In the genomic region with DNA sequence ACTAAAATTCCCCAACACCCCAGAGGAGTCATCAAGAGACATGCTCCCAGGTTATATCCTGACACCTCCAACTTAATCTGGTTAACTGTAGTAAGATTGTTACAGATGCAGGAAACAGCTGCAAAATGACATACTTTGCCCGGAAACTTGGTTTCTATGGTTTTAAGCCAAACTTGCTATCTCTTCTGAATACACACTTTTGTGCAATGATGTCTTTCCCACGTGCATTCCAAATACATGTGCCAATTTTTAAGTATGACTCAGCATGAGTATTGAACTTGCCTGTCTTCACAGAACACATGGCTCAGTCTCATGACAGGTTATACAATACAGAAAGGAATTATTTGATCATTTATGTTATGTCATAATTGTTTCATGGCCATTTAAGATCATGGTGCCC, we compare ENCODE assay signal across 14 cellular contexts.
DNase-seq lines count a peak whose midpoint lies in the region; ATAC-seq and TF ChIP-seq lines count a peak whose summit lies in the region.
"Had no signal": no experiment of that assay in that cellular context is flagged by ENCODE, and none has a peak within 500 bp of the region (broad histone marks: within the 10 kb centered on the region; RNA-seq: fewer than 3 reads in every experiment).

No MANE protein-coding gene starts in this region.

- H3K36me3 ChIP-seq in IMR-90 (ENCODE audit: control insufficient read depth, insufficient read depth, low read length) = no peaks in the 10 kb centered on the region
- H3K36me3 ChIP-seq: upper lobe of left lung had no signal

- H3K79me1 ChIP-seq in IMR-90 (ENCODE audit: low read depth in 1 of 2, low read length in 2 of 2) = no peaks in the 10 kb centered on the region

- no peak for TF ChIP-seq RAD21 in IMR-90 (IDR thresholded peaks at IDR 0.05; ENCODE audit: low read length)

- no peaks in the 10 kb centered on the region for H3K4me1 ChIP-seq in IMR-90 (ENCODE audit: control insufficient read depth, insufficient read depth, low read length)
- H3K4me1 ChIP-seq: upper lobe of left lung had no signal

- BruUV-seq in IMR-90 (replicated peaks; lab: Mats Ljungman, UMichigan) = no TSS peak

- H2AFZ ChIP-seq in IMR-90 (replicated peaks; ENCODE audit: low read length, poor library complexity) = no peak overlapping the region

- H3K9me3 Mint-ChIP-seq in mesothelial cell of epicardium = no peaks in the 10 kb centered on the region
- H3K9me3 Mint-ChIP-seq: activated naive CD8-positive, alpha-beta T cell treated with anti-CD3 and anti-CD28 coated beads, Interleukin-2, amount 10 ng/mL, durations not matched to agents 7 days and 5 days had no signal

- no peak overlapping the region for H3K23ac ChIP-seq in IMR-90 (ENCODE audit: low read depth, low read length)

- CTCF ChIA-PET in IMR-90 (lab: Yijun Ruan, JAX) = interaction anchor here (0.7 kb wide), 1 partner anchor 64 kb away, joined by 3 read pairs; no protein-coding TSS in a partner anchor

- no peaks in the 10 kb centered on the region for H4K20me1 ChIP-seq in IMR-90 (ENCODE audit: insufficient read depth, low read length)

- 0 out of 2 replicates have a peak overlapping the region, but pooled peaks have one; percentile 26 for H2BK120ac ChIP-seq in IMR-90 (ENCODE audit: low read depth, low read length)

- peak; percentile 82 for ATAC-seq in IMR-90 (ENCODE audit: low read depth)
- ATAC-seq in HG03460 (IDR thresholded peaks at IDR 0.05; ENCODE audit: unreplicated experiment) = no peak
- ATAC-seq: natural killer cell treated with Interleukin-12 subunit alpha and Interleukin-12 subunit beta and Interleukin-15 and Interleukin-18, amount 100 ng/mL, for 72 hours had no signal

- no peak overlapping the region for H2AK9ac ChIP-seq in IMR-90 (replicated peaks; ENCODE audit: low read depth, low read length, poor library complexity)

- H3K4me3 ChIP-seq in AG10803 (ENCODE audit: low read length) (no peak overlapping the region), IMR-90 (ENCODE audit: insufficient read depth, low read depth, low read length) (no peak overlapping the region), cardiac fibroblast (replicated peaks in 1 of 2; ENCODE audit: low read depth in 2 of 2, low read length in 2 of 2) (no peak overlapping the region)
- H3K4me3 ChIP-seq: upper lobe of left lung had no signal

- 0% methylated on average over 1 of the region's 2 CpGs; no CpG with 5 or more reads in 1 of the 2 experiments for WGBS in IMR-90 (ENCODE audit: extremely low coverage in 2 of 2, insufficient read length in 1 of 2), 2 experiments

- POLR2A ChIA-PET in IMR-90 (lab: Charles Lee; ENCODE audit: unreplicated experiment) = no interaction called here

- H3K4ac ChIP-seq in IMR-90 (ENCODE audit: low read depth, low read length) = peak overlapping the region; percentile 9; the same call in 1 of the 2 replicates

- H2BK20ac ChIP-seq in IMR-90 (ENCODE audit: low read depth, low read length) = no peak overlapping the region

- no peak overlapping the region for H2BK15ac ChIP-seq in IMR-90 (ENCODE audit: low read depth, low read length)

- H3K27ac Mint-ChIP-seq in mesothelial cell of epicardium = no peak overlapping the region
- H3K27ac Mint-ChIP-seq: activated naive CD8-positive, alpha-beta T cell treated with anti-CD3 and anti-CD28 coated beads, Interleukin-2, amount 10 ng/mL, durations not matched to agents 7 days and 5 days; natural killer cell treated with Interleukin-12 subunit alpha and Interleukin-12 subunit beta and Interleukin-15 and Interleukin-18, amount 100 ng/mL, for 72 hours had no signal

- H2BK5ac ChIP-seq in IMR-90 (ENCODE audit: low read depth, low read length, poor library complexity, severe bottlenecking) = no peak overlapping the region

- H3K14ac ChIP-seq in IMR-90 (replicated peaks; ENCODE audit: low read depth, low read length) = no peak overlapping the region

- no peak overlapping the region for H4K8ac ChIP-seq in IMR-90 (ENCODE audit: low read depth in 2 of 2, low read length in 2 of 2)

- H3K9me3 ChIP-seq in IMR-90 (ENCODE audit: control insufficient read depth, insufficient read depth, low read length) = no peaks in the 10 kb centered on the region
- H3K9me3 ChIP-seq: upper lobe of left lung had no signal

- H3K56ac ChIP-seq in IMR-90 (ENCODE audit: extremely low read depth, insufficient read depth, low read length) = no peak overlapping the region

- H3K18ac ChIP-seq in IMR-90 (ENCODE audit: low read depth, low read length) = no peak overlapping the region; the same call in 1 of the 2 replicates

- no peak overlapping the region for H3K4me2 ChIP-seq in IMR-90 (ENCODE audit: low read depth, low read length)

- H2AK5ac ChIP-seq in IMR-90 (ENCODE audit: low read depth, low read length) = no peak overlapping the region

- DNase-seq in AG10803 (ENCODE audit: low read depth) (peak; percentile 98), IMR-90 (peak; percentile 99), cardiac fibroblast (ENCODE audit: low read depth in 2 of 2) (peak; percentile 96 to 99), kidney glomerular epithelial cell (lab: John Stamatoyannopoulos, UW) (peak; percentile 67), GM13977 (ENCODE audit: low spot score) (no peak), mesothelial cell of epicardium (ENCODE audit: low spot score in 2 of 2, unreplicated experiment in 2 of 2) (no peak), NCI-H2107 (lab: John Stamatoyannopoulos, UW) (no peak)
- DNase-seq: activated naive CD8-positive, alpha-beta T cell treated with anti-CD3 and anti-CD28 coated beads, Interleukin-2, amount 10 ng/mL, durations not matched to agents 7 days and 5 days; hippocampal formation; NCI-H2029; SHP77 treated with DMSO at 0.1 percent for 48 hours; upper lobe of left lung had no signal

- no peak for TF ChIP-seq CTCF in AG10803 (conservative IDR thresholded peaks at IDR 0.05; ENCODE audit: low read length)
- TF ChIP-seq CTCF in IMR-90 (conservative IDR thresholded peaks at IDR 0.05; ENCODE audit: low read depth, low read length) = no peak
- no peak for TF ChIP-seq CTCF in cardiac fibroblast (IDR thresholded peaks at IDR 0.05; ENCODE audit: low read depth, low read length)
- no peak for TF ChIP-seq CTCF in GM13977 (IDR thresholded peaks at IDR 0.05; ENCODE audit: extremely low read depth, insufficient read depth, missing control alignments)
- TF ChIP-seq CTCF in mesothelial cell of epicardium (IDR thresholded peaks at IDR 0.05; ENCODE audit: unreplicated experiment) = no peak

- no peak for TF ChIP-seq POLR2A in IMR-90 (IDR thresholded peaks at IDR 0.05; ENCODE audit: low read depth, low read length)

- in situ Hi-C loops in IMR-90 (cut with MboI; ENCODE audit: low sequenced_read_pairs) = no loop called here
- in situ Hi-C loops in GM13977 (cut with MboI; ENCODE audit: low pct_unique_long_range_greater_than_20kb, low sequenced_read_pairs, unreplicated experiment) = no loop called here

- no peaks in the 10 kb centered on the region for H3K36me3 Mint-ChIP-seq in mesothelial cell of epicardium
- H3K36me3 Mint-ChIP-seq: activated naive CD8-positive, alpha-beta T cell treated with anti-CD3 and anti-CD28 coated beads, Interleukin-2, amount 10 ng/mL, durations not matched to agents 7 days and 5 days; natural killer cell treated with Interleukin-12 subunit alpha and Interleukin-12 subunit beta and Interleukin-15 and Interleukin-18, amount 100 ng/mL, for 72 hours had no signal

- no peak overlapping the region for H3K27ac ChIP-seq in IMR-90 (ENCODE audit: insufficient read depth, low read length)
- H3K27ac ChIP-seq: upper lobe of left lung had no signal

- H3K27me3 Mint-ChIP-seq in mesothelial cell of epicardium (ENCODE audit: low read depth) = peaks cover 23% of the 10 kb centered on the region
- H3K27me3 Mint-ChIP-seq: natural killer cell treated with Interleukin-12 subunit alpha and Interleukin-12 subunit beta and Interleukin-15 and Interleukin-18, amount 100 ng/mL, for 72 hours had no signal

- no peak overlapping the region for H4K91ac ChIP-seq in IMR-90 (ENCODE audit: insufficient read depth, low read depth, low read length)

- no peaks in the 10 kb centered on the region for H3K27me3 ChIP-seq in IMR-90 (ENCODE audit: control insufficient read depth, insufficient read depth, low read length)
- H3K27me3 ChIP-seq: upper lobe of left lung had no signal

- intact Hi-C loops in IMR-90 (cut with micrococcal nuclease) = no loop called here

- H4K5ac ChIP-seq in IMR-90 (ENCODE audit: low read depth, low read length) = no peak overlapping the region

- no peaks in the 10 kb centered on the region; the same call in 1 of the 2 replicates for H3K9me1 ChIP-seq in IMR-90 (ENCODE audit: insufficient read depth, low read length)

- H3K9ac ChIP-seq in IMR-90 (ENCODE audit: low read depth, low read length) = no peak overlapping the region

- no peaks in the 10 kb centered on the region for H3K4me1 Mint-ChIP-seq in mesothelial cell of epicardium
- H3K4me1 Mint-ChIP-seq: activated naive CD8-positive, alpha-beta T cell treated with anti-CD3 and anti-CD28 coated beads, Interleukin-2, amount 10 ng/mL, durations not matched to agents 7 days and 5 days had no signal

- no peak overlapping the region for H3K4me3 Mint-ChIP-seq in mesothelial cell of epicardium
- H3K4me3 Mint-ChIP-seq: activated naive CD8-positive, alpha-beta T cell treated with anti-CD3 and anti-CD28 coated beads, Interleukin-2, amount 10 ng/mL, durations not matched to agents 7 days and 5 days; natural killer cell treated with Interleukin-12 subunit alpha and Interleukin-12 subunit beta and Interleukin-15 and Interleukin-18, amount 100 ng/mL, for 72 hours had no signal

- dilution Hi-C loops in IMR-90 (cut with HindIII; ENCODE audit: low sequenced_read_pairs, unreplicated experiment) = no loop called here

TF ChIP-seq in IMR-90, 13 proteins besides CTCF, POLR2A, EP300 and RAD21 (continues in another document):
- TF ChIP-seq MXI1 (IDR thresholded peaks at IDR 0.05; ENCODE audit: borderline replicate concordance, low read depth, low read length) (peak; percentile 98), CEBPB (IDR thresholded peaks at IDR 0.05; ENCODE audit: low read depth, low read length) (peak; percentile 96), NFE2L2 (IDR thresholded peaks at IDR 0.05; ENCODE audit: low read depth, low read length) (peak; percentile 96), SMC3 (IDR thresholded peaks at IDR 0.05; ENCODE audit: low read depth, low read length) (no peak)
- TF ChIP-seq, protein P1, sequence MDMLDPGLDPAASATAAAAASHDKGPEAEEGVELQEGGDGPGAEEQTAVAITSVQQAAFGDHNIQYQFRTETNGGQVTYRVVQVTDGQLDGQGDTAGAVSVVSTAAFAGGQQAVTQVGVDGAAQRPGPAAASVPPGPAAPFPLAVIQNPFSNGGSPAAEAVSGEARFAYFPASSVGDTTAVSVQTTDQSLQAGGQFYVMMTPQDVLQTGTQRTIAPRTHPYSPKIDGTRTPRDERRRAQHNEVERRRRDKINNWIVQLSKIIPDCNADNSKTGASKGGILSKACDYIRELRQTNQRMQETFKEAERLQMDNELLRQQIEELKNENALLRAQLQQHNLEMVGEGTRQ (IDR thresholded peaks at IDR 0.05; ENCODE audit: low read depth, low read length) = peak; percentile 73; the same call in 1 of the 2 replicates

Comparison
In these comparisons a context has a peak if more than half of its experiments do, and no peak if none do; other contexts are left out.
1. DNase-seq: peak in AG10803 (single experiment), IMR-90 (single experiment), cardiac fibroblast (2 of 2) and kidney glomerular epithelial cell (single experiment); none in GM13977 (single experiment), mesothelial cell of epicardium (0 of 2) and NCI-H2107 (single experiment).